In the genomic region with DNA sequence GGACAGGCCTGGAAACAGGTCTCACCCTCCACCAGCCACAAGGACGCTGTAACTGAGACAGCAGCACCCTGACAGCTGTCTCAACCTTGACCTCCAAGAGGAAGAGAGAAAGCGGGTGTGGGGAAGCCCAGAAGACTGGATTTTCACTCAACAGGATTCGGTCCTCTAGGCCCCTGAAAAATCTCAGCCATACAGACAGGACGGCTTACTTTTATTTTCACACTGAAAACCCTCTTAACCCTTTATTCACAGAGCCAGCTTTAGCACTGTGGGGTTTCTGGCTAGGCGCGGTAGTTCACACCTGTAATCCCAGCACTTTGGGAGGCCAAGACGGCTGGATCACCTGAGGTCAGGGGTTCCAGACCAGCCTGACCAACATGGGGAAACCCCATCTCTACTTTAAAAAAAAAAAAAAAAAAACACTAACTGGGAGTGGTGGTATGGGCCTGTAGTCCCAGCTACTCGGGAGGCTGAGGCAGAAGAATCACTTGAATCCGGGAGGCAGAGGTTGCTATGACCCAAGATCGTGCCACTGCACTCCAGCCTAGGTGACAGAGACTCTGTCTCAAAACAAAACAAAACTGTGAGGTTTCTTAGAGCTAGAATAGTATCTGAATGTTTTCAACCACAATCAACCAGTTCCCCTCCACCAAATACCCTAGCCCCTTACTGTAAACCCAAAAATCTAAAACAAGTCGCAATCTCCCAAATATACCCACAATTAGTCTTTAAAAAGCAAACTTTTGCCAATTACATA, we compare ENCODE assay signal across 9 cellular contexts. TPM values are rescaled to one million over a fixed set of nuclear protein-coding genes. Genes with fewer than 3 reads are reported as not detected.
DNase-seq lines count a peak whose midpoint lies in the region; ATAC-seq, FAIRE-seq and TF ChIP-seq lines count a peak whose summit lies in the region.
"Had no signal": no experiment of that assay in that cellular context is flagged by ENCODE, and none has a peak within 500 bp of the region (broad histone marks: within the 10 kb centered on the region; RNA-seq: fewer than 3 reads in every experiment).

No MANE protein-coding gene starts in this region.

- H3K9me1 ChIP-seq in keratinocyte (ENCODE audit: control insufficient read depth, extremely low read depth, insufficient read depth, low read length), result peaks cover 19% of the 10 kb centered on the region

- TF ChIP-seq CTCF in A549 (IDR thresholded peaks at IDR 0.05), result no peak
- TF ChIP-seq CTCF in Peyer's patch (IDR thresholded peaks at IDR 0.05), result peak in 1 of 6 experiments; percentile 23
- TF ChIP-seq CTCF in keratinocyte (optimal IDR thresholded peaks at IDR 0.05 in 1 of 3, IDR thresholded peaks at IDR 0.05 in 1 of 3, conservative IDR thresholded peaks at IDR 0.05 in 1 of 3; ENCODE audit: extremely low read depth in 1 of 3, insufficient read depth in 2 of 3, low read length in 3 of 3), result no peak

- 78% methylated on average over 11 of the region's 11 CpGs for WGBS in A549 (ENCODE audit: missing lambda C conversion rate)

- TF ChIP-seq RAD21 in A549 (conservative IDR thresholded peaks at IDR 0.05 in 1 of 2, IDR thresholded peaks at IDR 0.05 in 1 of 2), result no peak

- H3K4me2 ChIP-seq in A549 (0 out of 3 replicates have a peak overlapping the region, but pooled peaks have one; percentile 5), keratinocyte (ENCODE audit: control insufficient read depth, extremely low read depth, insufficient read depth, low read depth, low read length) (peak overlapping the region; percentile 16)

- H3K4me1 ChIP-seq in A549 (peaks cover 74% of the 10 kb centered on the region; the same call in 2 of the 3 replicates), Peyer's patch (peaks cover 6 to 74% (median 46%) of the 10 kb centered on the region in 4 donors), keratinocyte (ENCODE audit: control insufficient read depth, extremely low read depth, insufficient read depth, low read length) (peaks cover 72% of the 10 kb centered on the region)

- H3K79me2 ChIP-seq in keratinocyte (ENCODE audit: control insufficient read depth, insufficient read depth, low read length), result peaks cover 94% of the 10 kb centered on the region

- FAIRE-seq in A549 (lab: Jason Lieb, UNC) (no peak), keratinocyte (lab: Jason Lieb, UNC) (no peak)

- H3K27ac ChIP-seq in A549 (no peak overlapping the region), Peyer's patch (peak overlapping the region in 3 of 4 donors; percentile 24 to 100 (median 54)), keratinocyte (ENCODE audit: control insufficient read depth, insufficient read depth, low read length) (no peak overlapping the region)

- no peak overlapping the region for H3K4me3 ChIP-seq in A549
- H3K4me3 ChIP-seq in Peyer's patch, result no peak overlapping the region
- no peak overlapping the region for H3K4me3 ChIP-seq in keratinocyte (ENCODE audit: control insufficient read depth in 2 of 3, extremely low read depth in 1 of 3, insufficient read depth in 2 of 3, low read depth in 1 of 3, low read length in 3 of 3)

- ATAC-seq in A549, result no peak
- ATAC-seq in GM19395 (IDR thresholded peaks at IDR 0.05; ENCODE audit: unreplicated experiment), result peak; percentile 36
- no peak for ATAC-seq in HG02870 (IDR thresholded peaks at IDR 0.05; ENCODE audit: unreplicated experiment)

- CTCF ChIA-PET in A549 (lab: Yijun Ruan, JAX), result interaction anchor here (0.7 kb wide), 1 partner anchor 15 kb away, joined by 3 read pairs; no protein-coding TSS in a partner anchor

- H2AFZ ChIP-seq in keratinocyte (ENCODE audit: control insufficient read depth, low read length), result no peak overlapping the region

- H3K9me3 ChIP-seq in A549 (no peaks in the 10 kb centered on the region), Peyer's patch (no peaks in the 10 kb centered on the region), keratinocyte (ENCODE audit: control insufficient read depth, low read depth, low read length) (no peaks in the 10 kb centered on the region)

- POLR2A ChIA-PET in A549 (lab: Yijun Ruan, JAX), result no interaction called here

- dilution Hi-C loops in keratinocyte (cut with MboI; ENCODE audit: extremely low pct_ligation_motif_present, low sequenced_read_pairs), result no loop called here

- H3K9ac ChIP-seq in keratinocyte (ENCODE audit: control insufficient read depth, extremely low read depth, insufficient read depth, low read length), result no peak overlapping the region

- DNase-seq in A549 (ENCODE audit: low read depth in 1 of 2, low spot score in 1 of 2), result no peak
- DNase-seq in Peyer's patch, result peak in 2 of 3 donors; percentile 64 to 70
- DNase-seq in keratinocyte (ENCODE audit: low read depth, low spot score), result no peak
- no peak for DNase-seq in putamen (ENCODE audit: low spot score)
- no peak for DNase-seq in NCI-H2196 treated with DMSO at 0.1 percent for 48 hours (lab: John Stamatoyannopoulos, UW; ENCODE audit: unreplicated experiment)
- no peak for DNase-seq in medulla oblongata (ENCODE audit: extremely low spot score)
- DNase-seq: NCI-H748 treated with DMSO at 0.1 percent for 48 hours had no signal

- H3K36me3 ChIP-seq in Peyer's patch, result no peaks in the 10 kb centered on the region
- peaks cover 2 to 26% of the 10 kb centered on the region in 2 experiments for H3K36me3 ChIP-seq in keratinocyte (ENCODE audit: control insufficient read depth in 2 of 2, extremely low read depth in 1 of 2, insufficient read depth in 2 of 2, low read length in 2 of 2)

- H3K27me3 ChIP-seq in Peyer's patch, result no peaks in the 10 kb centered on the region
- H3K27me3 ChIP-seq in keratinocyte (ENCODE audit: control insufficient read depth, extremely low read depth, insufficient read depth, low read length), result no peaks in the 10 kb centered on the region

- peaks cover 71% of the 10 kb centered on the region for H4K20me1 ChIP-seq in keratinocyte (ENCODE audit: control insufficient read depth, extremely low read depth, insufficient read depth, low read length)

- TF ChIP-seq POLR2A in A549 (IDR thresholded peaks at IDR 0.05; ENCODE audit: low read length), result no peak
- no peak for TF ChIP-seq POLR2A in Peyer's patch (IDR thresholded peaks at IDR 0.05)

- no peak for TF ChIP-seq EP300 in A549 (IDR thresholded peaks at IDR 0.05)

TF ChIP-seq in A549, 52 proteins besides CTCF, POLR2A, EP300 and RAD21:
- TF ChIP-seq, protein P1, sequence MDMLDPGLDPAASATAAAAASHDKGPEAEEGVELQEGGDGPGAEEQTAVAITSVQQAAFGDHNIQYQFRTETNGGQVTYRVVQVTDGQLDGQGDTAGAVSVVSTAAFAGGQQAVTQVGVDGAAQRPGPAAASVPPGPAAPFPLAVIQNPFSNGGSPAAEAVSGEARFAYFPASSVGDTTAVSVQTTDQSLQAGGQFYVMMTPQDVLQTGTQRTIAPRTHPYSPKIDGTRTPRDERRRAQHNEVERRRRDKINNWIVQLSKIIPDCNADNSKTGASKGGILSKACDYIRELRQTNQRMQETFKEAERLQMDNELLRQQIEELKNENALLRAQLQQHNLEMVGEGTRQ (IDR thresholded peaks at IDR 0.05), result no peak
- no peak for TF ChIP-seq EHMT2 (IDR thresholded peaks at IDR 0.05; ENCODE audit: low read depth)
TF ChIP-seq in A549: peak in this region for 0.

RNA-seq across cellular contexts. Expression of gene ANKRD11, which starts 5.3 kb away (rescaled TPM):
- polyA plus RNA-seq in A549 (2011; rRNA removed) (54.9 and 57.4 TPM in 2 replicates), A549 (2017; fragmentation: RNase III; extraction: RNeasy Plus Mini Kit Qiagen cat#74134 plus additional on column Dnase treatment) (50.4 to 56.7 TPM (median 53.6 TPM) in 3 replicates), keratinocyte (23.8 to 48.1 TPM (median 30.1 TPM) in 3 replicates)
- polyA plus RNA-seq in A549 (2012; cell fraction: cytosol; rRNA removed), result 56.7 and 61.7 TPM in 2 replicates
- 130 and 154 TPM in 2 replicates for polyA plus RNA-seq in A549 (2012; cell fraction: nucleus; rRNA removed)
- 43.6 and 69.7 TPM in 2 replicates for polyA minus RNA-seq in A549 (2011; rRNA and poly(A)+ RNA removed)
- 100 to 1,000 TPM; 177 to 227 (median 211) TPM for total RNA-seq in Peyer's patch
- polyA plus RNA-seq in keratinocyte (2011; ENCODE audit: low read depth), result 213 TPM
- polyA plus RNA-seq in keratinocyte (2011; cell fraction: cytosol; rRNA removed), result 28.2 and 41.3 TPM in 2 replicates
- polyA plus RNA-seq in keratinocyte (2011; cell fraction: nucleus; rRNA removed), result 136 and 154 TPM in 2 replicates
- polyA plus RNA-seq in keratinocyte (2012; ENCODE audit: low replicate concordance), result 64.1 and 79.3 TPM in 2 replicates
- 22.4 to 90.7 TPM (median 67.2 TPM) in 3 replicates for polyA minus RNA-seq in keratinocyte
- polyA minus RNA-seq in keratinocyte (2011; cell fraction: cytosol; rRNA and poly(A)+ RNA removed), result 44.5 TPM
- 81.8 and 119 TPM in 2 replicates for polyA minus RNA-seq in keratinocyte (2011; cell fraction: nucleus; rRNA and poly(A)+ RNA removed)

RNA-seq across cellular contexts. Expression of gene SPG7, which starts 23.1 kb away (rescaled TPM):
- polyA plus RNA-seq in A549 (2011; rRNA removed) (53.2 and 54.4 TPM in 2 replicates), A549 (2017; fragmentation: RNase III; extraction: RNeasy Plus Mini Kit Qiagen cat#74134 plus additional on column Dnase treatment) (73.2 to 80.6 TPM (median 79.6 TPM) in 3 replicates), keratinocyte (43.8 to 59.4 TPM (median 45.2 TPM) in 3 replicates)
- 57.9 and 61.6 TPM in 2 replicates for polyA plus RNA-seq in A549 (2012; cell fraction: cytosol; rRNA removed)
- polyA plus RNA-seq in A549 (2012; cell fraction: nucleus; rRNA removed), result 434 and 484 TPM in 2 replicates
- 51.0 and 58.2 TPM in 2 replicates for polyA minus RNA-seq in A549 (2011; rRNA and poly(A)+ RNA removed)
- 100 to 1,000 TPM; 242 to 461 (median 378) TPM for total RNA-seq in Peyer's patch
- polyA plus RNA-seq in keratinocyte (2011; ENCODE audit: low read depth), result 61.3 TPM
- 25.8 and 33.9 TPM in 2 replicates for polyA plus RNA-seq in keratinocyte (2011; cell fraction: cytosol; rRNA removed)
- 196 and 220 TPM in 2 replicates for polyA plus RNA-seq in keratinocyte (2011; cell fraction: nucleus; rRNA removed)
- 44.4 and 56.1 TPM in 2 replicates for polyA plus RNA-seq in keratinocyte (2012; ENCODE audit: low replicate concordance)
- polyA minus RNA-seq in keratinocyte, result 51.9 to 68.9 TPM (median 66.4 TPM) in 3 replicates
- 54.3 TPM for polyA minus RNA-seq in keratinocyte (2011; cell fraction: cytosol; rRNA and poly(A)+ RNA removed)
- polyA minus RNA-seq in keratinocyte (2011; cell fraction: nucleus; rRNA and poly(A)+ RNA removed), result 133 and 141 TPM in 2 replicates

Comparison
In these comparisons a context has a peak if more than half of its experiments do, and no peak if none do; other contexts are left out.
1. DNase-seq: peak in Peyer's patch (2 of 3); none in A549 (0 of 2), keratinocyte (single experiment), putamen (single experiment), NCI-H2196 treated with DMSO at 0.1 percent for 48 hours (single experiment) and medulla oblongata (single experiment).
2. H3K27ac ChIP-seq: peak in Peyer's patch (3 of 4); none in A549 (0 of 2) and keratinocyte (single experiment).